Comparison of ENCODE assay signal across 21 cellular contexts in genomic region chr19:398719-399118, GRCh38. TPM values are rescaled to one million over a fixed set of nuclear protein-coding genes. Genes with fewer than 3 reads are reported as not detected.
"Had no signal": no experiment of that assay in that cellular context is flagged by ENCODE, and none has a peak within 500 bp of the region (broad histone marks: within the 10 kb centered on the region; RNA-seq: fewer than 3 reads in every experiment).

No MANE protein-coding gene starts in this region.

- H3K4me3 ChIP-seq: esophagus squamous epithelium, gastrocnemius medialis, ovary, skin epidermis, tibial artery had no signal

- H3K27me3 ChIP-seq: neutrophil, ovary had no signal

- ATAC-seq: activated CD4-positive, CD25-positive, alpha-beta regulatory T cell treated with anti-CD3 and anti-CD28 coated beads, Interleukin-2, amount 50 U/mL, for 24 hours; activated CD8-positive, alpha-beta T cell treated with anti-CD3 and anti-CD28 coated beads for 36 hours; gastrocnemius medialis; right cardiac atrium had no signal

- H3K36me3 ChIP-seq: esophagus squamous epithelium, gastrocnemius medialis, neutrophil, ovary, tibial artery had no signal

- H3K27ac ChIP-seq: esophagus squamous epithelium, gastrocnemius medialis, neutrophil, ovary, skin epidermis, tibial artery had no signal

- H3K4me1 ChIP-seq: esophagus squamous epithelium, gastrocnemius medialis, tibial artery had no signal

- H3K9me3 ChIP-seq: esophagus squamous epithelium, gastrocnemius medialis, neutrophil, ovary, tibial artery had no signal

- DNase-seq: activated CD4-positive, alpha-beta T cell treated with anti-CD3 and anti-CD28 coated beads, Interleukin-2, amount 10 ng/mL, durations not matched to agents 24 days and 14 days; activated CD8-positive, alpha-beta T cell treated with anti-CD3 and anti-CD28 coated beads for 36 hours; activated naive CD4-positive, alpha-beta T cell; activated naive CD8-positive, alpha-beta T cell treated with anti-CD3 and anti-CD28 coated beads, Interleukin-2, amount 10 ng/mL, durations not matched to agents 7 days and 5 days; activated T-cell treated with anti-CD3 and anti-CD28 coated beads, Interleukin-2, amount 50 U/mL, for 1 hour; amniotic stem cell; cerebellar nuclear complex; cortex of kidney; endodermal cell; esophagus squamous epithelium; gastrocnemius medialis; hippocampal formation; naive B cell; right cardiac atrium; stimulated activated CD4-positive, alpha-beta T cell treated with anti-CD3 and anti-CD28 coated beads, Interleukin-1b, Interleukin-23, amount 100 ng/mL, for 48 hours; substantia nigra; tibial artery had no signal

RNA-seq across cellular contexts. Expression of gene C2CD4C, which starts 10.2 kb away (rescaled TPM):
- total RNA-seq: activated naive CD8-positive, alpha-beta T cell treated with anti-CD3 and anti-CD28 coated beads, Interleukin-2, amount 10 ng/mL, durations not matched to agents 7 days and 5 days had no signal
